ENCODE assay signal across 29 cellular contexts in the genomic region with DNA sequence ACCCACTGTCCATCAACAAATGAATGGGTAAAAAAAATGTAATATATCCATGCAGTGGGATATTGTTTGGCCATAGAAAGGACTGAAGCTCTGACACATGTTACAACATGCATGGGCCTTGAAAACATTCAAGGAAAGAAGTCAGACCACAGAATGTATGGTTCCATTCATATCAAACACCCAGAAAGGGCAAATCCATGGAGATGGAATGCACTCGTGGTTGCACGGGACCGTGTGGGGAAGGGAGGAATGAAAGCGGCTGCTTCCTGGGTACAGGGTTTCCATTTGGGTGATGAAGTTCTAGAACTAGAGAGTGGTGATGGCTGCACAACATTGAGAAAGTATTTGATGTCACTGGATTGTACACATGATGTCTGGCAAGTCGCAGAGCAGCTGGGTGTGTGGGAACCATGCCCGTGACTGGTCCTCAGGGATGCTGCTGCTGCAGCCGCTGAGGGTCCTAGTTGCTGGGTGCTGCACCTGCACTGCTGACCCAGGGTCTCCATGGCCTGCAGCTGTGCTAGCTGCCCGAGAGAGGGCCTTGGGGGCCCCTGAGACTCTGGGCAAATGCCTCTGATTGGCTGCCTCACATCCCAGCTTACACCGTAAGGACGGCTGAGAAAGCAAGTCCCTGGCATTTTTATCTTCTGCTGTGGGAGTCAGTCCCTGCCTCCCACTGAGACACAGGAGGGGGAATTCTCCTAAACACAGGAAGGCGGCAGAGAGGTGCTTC.
A peak's percentile ranks its signal among the peaks of the same experiment; 100 is the strongest.
DNase-seq lines count a peak whose midpoint lies in the region; ATAC-seq, FAIRE-seq and TF ChIP-seq lines count a peak whose summit lies in the region.
"Had no signal": no experiment of that assay in that cellular context is flagged by ENCODE, and none has a peak within 500 bp of the region (broad histone marks: within the 10 kb centered on the region; RNA-seq: fewer than 3 reads in every experiment).

No MANE protein-coding gene starts in this region.

- no peaks in the 10 kb centered on the region for H3K9me3 ChIP-seq in CD8-positive, alpha-beta T cell (ENCODE audit: low read length)
- H3K9me3 ChIP-seq in K562 (replicated peaks; ENCODE audit: control insufficient read depth, insufficient read depth, low read depth, low read length): no peaks in the 10 kb centered on the region
- H3K9me3 ChIP-seq: mucosa of descending colon, prostate gland, suprapubic skin, vagina had no signal

- BruUV-seq in K562 (replicated peaks; lab: Mats Ljungman, UMichigan): no TSS peak

- no peaks in the 10 kb centered on the region for H3K9me1 ChIP-seq in K562 (ENCODE audit: control insufficient read depth, insufficient read depth, low read length)

- no peak for TF ChIP-seq RAD21 in K562 (CRISPR knock-in tag; conservative IDR thresholded peaks at IDR 0.05 in 1 of 2, IDR thresholded peaks at IDR 0.05 in 1 of 2)

- no peak for TF ChIP-seq CTCF in CD8-positive, alpha-beta T cell (IDR thresholded peaks at IDR 0.05)
- TF ChIP-seq CTCF in K562 (IDR thresholded peaks at IDR 0.05 in 2 of 3, conservative IDR thresholded peaks at IDR 0.05 in 1 of 3; ENCODE audit: insufficient read depth in 2 of 3, low read depth in 1 of 3, low read length in 3 of 3): no peak

- H3K27me3 ChIP-seq in CD8-positive, alpha-beta T cell (ENCODE audit: insufficient read depth, low read length): no peaks in the 10 kb centered on the region
- peaks cover 46 to 63% of the 10 kb centered on the region in 2 experiments for H3K27me3 ChIP-seq in K562 (ENCODE audit: control insufficient read depth in 2 of 2, insufficient read depth in 2 of 2, low read length in 2 of 2)
- H3K27me3 ChIP-seq: hepatocyte, suprapubic skin, vagina had no signal

- no peak overlapping the region for H3K27ac ChIP-seq in CD8-positive, alpha-beta T cell (ENCODE audit: low read depth, low read length)
- no peak overlapping the region for H3K27ac ChIP-seq in K562 (ENCODE audit: extremely low read depth, low read depth, low read length)
- H3K27ac ChIP-seq: hepatocyte, prostate gland, skin epidermis, suprapubic skin, vagina, VCaP had no signal

- H3K9me3 Mint-ChIP-seq in CD8-positive, alpha-beta T cell: no peaks in the 10 kb centered on the region
- H3K9me3 Mint-ChIP-seq: activated naive CD8-positive, alpha-beta T cell treated with anti-CD3 and anti-CD28 coated beads, Interleukin-2, amount 50 U/mL, for 24 hours; CD4-positive, alpha-beta T cell; T-helper 2 cell treated with Interferon-gamma antibody and Interleukin-4, amounts not matched to agents 5 μg/mL and 100 μg/mL, for 36 hours had no signal

- ATAC-seq in CD8-positive, alpha-beta T cell: no peak
- ATAC-seq in K562 (peak; percentile 27; the same call in 2 of the 3 replicates), sciatic nerve (no peak)
- ATAC-seq: activated naive CD8-positive, alpha-beta T cell treated with anti-CD3 and anti-CD28 coated beads, Interleukin-2, amount 50 U/mL, for 24 hours; mucosa of descending colon; SK-N-SH treated with all-trans-retinoic acid at 6 μM for 48 hours; stimulated activated memory B cell treated with anti-CD40 and anti-IgM and Interleukin-4, amounts not matched to agents 10 μg/mL and 1 μg/mL and 100 μg/mL, for 72 hours had no signal

- H3K4me1 Mint-ChIP-seq in CD8-positive, alpha-beta T cell (ENCODE audit: low read depth): peaks cover 22% of the 10 kb centered on the region

- no peak for TF ChIP-seq EP300 in K562 (IDR thresholded peaks at IDR 0.05; ENCODE audit: low read length)

- no peak for DNase-seq in CD8-positive, alpha-beta T cell
- DNase-seq in LHCN-M2 (ENCODE audit: low read depth): peak; percentile 5
- no peak for DNase-seq in K562 (ENCODE audit: extremely low read depth in 1 of 4, low spot score in 3 of 4)
- DNase-seq in islet precursor cell: peak; percentile 37
- no peak for DNase-seq in sciatic nerve (ENCODE audit: low spot score)
- DNase-seq in ACHN: no peak
- DNase-seq in KG1 (lab: John Stamatoyannopoulos, UW): no peak
- no peak for DNase-seq in COR-L47 (lab: John Stamatoyannopoulos, UW)
- DNase-seq: activated CD4-positive, alpha-beta T cell treated with anti-CD3 and anti-CD28 coated beads, Interleukin-2, amount 50 U/mL, for 1 hour; activated CD8-positive, alpha-beta memory T cell treated with anti-CD3 and anti-CD28 coated beads, Interleukin-2, amount 50 U/mL, for 4 hours; activated naive CD8-positive, alpha-beta T cell treated with anti-CD3 and anti-CD28 coated beads, Interleukin-2, amount 50 U/mL, for 24 hours; CD4-positive, alpha-beta T cell; cortex of kidney; immature natural killer cell; mucosa of descending colon; NCI-H1436; NCI-H524 had no signal

- no peak overlapping the region for H3K9ac ChIP-seq in K562 (ENCODE audit: insufficient read depth in 1 of 2, low read depth in 2 of 2, low read length in 2 of 2)

- H3K27me3 Mint-ChIP-seq in CD8-positive, alpha-beta T cell (ENCODE audit: low read depth): no peaks in the 10 kb centered on the region
- H3K27me3 Mint-ChIP-seq: activated naive CD8-positive, alpha-beta T cell treated with anti-CD3 and anti-CD28 coated beads, Interleukin-2, amount 50 U/mL, for 24 hours; CD4-positive, alpha-beta T cell; stimulated activated memory B cell treated with anti-CD40 and anti-IgM and Interleukin-4, amounts not matched to agents 10 μg/mL and 1 μg/mL and 100 μg/mL, for 72 hours had no signal

- 0 out of 2 replicates have a peak, but pooled peaks cover 4% of the 10 kb centered on the region for H4K20me1 ChIP-seq in K562 (replicated peaks; ENCODE audit: control insufficient read depth, insufficient read depth, low read length)

- intact Hi-C loops in CD8-positive, alpha-beta T cell (cut with DNase I, micrococcal nuclease): no loop called here
- intact Hi-C loops in K562 (cut with micrococcal nuclease): no loop called here
- intact Hi-C loops in sciatic nerve (cut with DNase I): no loop called here

- H3K79me2 ChIP-seq in K562 (ENCODE audit: control insufficient read depth, insufficient read depth, low read length): no peaks in the 10 kb centered on the region
- H3K79me2 ChIP-seq: hepatocyte had no signal

- no peak overlapping the region for H2AFZ ChIP-seq in K562 (ENCODE audit: low read depth, low read length)
- H2AFZ ChIP-seq: hepatocyte had no signal

- CTCF ChIA-PET in CD8-positive, alpha-beta T cell (lab: Charles Lee): interaction anchor here (1.8 kb wide), 1 partner anchor 10 kb away, joined by 5 read pairs; no protein-coding TSS in a partner anchor
- CTCF ChIA-PET in K562 (lab: Yijun Ruan, JAX; ENCODE audit: low intra/inter-chr PET ratio): no interaction called here

- peaks cover 11% of the 10 kb centered on the region for H3K4me1 ChIP-seq in CD8-positive, alpha-beta T cell (ENCODE audit: insufficient read depth, low read length)
- H3K4me1 ChIP-seq in K562 (replicated peaks in 1 of 2; ENCODE audit: control insufficient read depth in 2 of 2, insufficient read depth in 2 of 2, low read length in 2 of 2): no peaks in the 10 kb centered on the region; a peak in 1 of 5 replicates
- H3K4me1 ChIP-seq: prostate gland, vagina had no signal

- in situ Hi-C loops in K562 (cut with MboI): no loop called here
- in situ Hi-C loops in ACHN (cut with HindIII; ENCODE audit: low pct_ligation_motif_present, low pct_unique_long_range_greater_than_20kb, low sequenced_read_pairs): no loop called here

- no peaks in the 10 kb centered on the region for H3K36me3 ChIP-seq in CD8-positive, alpha-beta T cell (ENCODE audit: insufficient read depth, low read length)
- no peaks in the 10 kb centered on the region for H3K36me3 ChIP-seq in K562 (ENCODE audit: control insufficient read depth, insufficient read depth, low read length)
- H3K36me3 ChIP-seq: prostate gland, suprapubic skin, vagina had no signal

- H3K27ac Mint-ChIP-seq in CD8-positive, alpha-beta T cell: no peak overlapping the region
- H3K27ac Mint-ChIP-seq: activated naive CD8-positive, alpha-beta T cell treated with anti-CD3 and anti-CD28 coated beads, Interleukin-2, amount 50 U/mL, for 24 hours; CD4-positive, alpha-beta T cell; stimulated activated memory B cell treated with anti-CD40 and anti-IgM and Interleukin-4, amounts not matched to agents 10 μg/mL and 1 μg/mL and 100 μg/mL, for 72 hours; T-helper 2 cell treated with Interferon-gamma antibody and Interleukin-4, amounts not matched to agents 5 μg/mL and 100 μg/mL, for 36 hours had no signal

- WGBS in K562 (ENCODE audit: insufficient coverage, low coverage, missing lambda C conversion rate): 6% methylated on average over 11 of the region's 11 CpGs

- POLR2A ChIA-PET in CD8-positive, alpha-beta T cell (lab: Charles Lee): no interaction called here
- POLR2A ChIA-PET in K562 (lab: Yijun Ruan, JAX): no interaction called here

- no peak for FAIRE-seq in K562 (lab: Jason Lieb, UNC)
- FAIRE-seq: HTR-8/SVneo had no signal

- TF ChIP-seq POLR2A in K562 (conservative IDR thresholded peaks at IDR 0.05): no peak

- no peaks in the 10 kb centered on the region for H3K36me3 Mint-ChIP-seq in CD8-positive, alpha-beta T cell

- no peak overlapping the region for H3K4me2 ChIP-seq in K562 (ENCODE audit: insufficient read depth, low read length)
- H3K4me2 ChIP-seq: hepatocyte had no signal

- H3K4me3 ChIP-seq in CD8-positive, alpha-beta T cell (ENCODE audit: low read depth, low read length): no peak overlapping the region
- H3K4me3 ChIP-seq in K562: no peak overlapping the region
- H3K4me3 ChIP-seq: GM12878, hepatocyte, mucosa of descending colon, prostate gland, skin epidermis, suprapubic skin, vagina had no signal

- peak overlapping the region; percentile 5 for H3K4me3 Mint-ChIP-seq in CD8-positive, alpha-beta T cell
- H3K4me3 Mint-ChIP-seq: activated naive CD8-positive, alpha-beta T cell treated with anti-CD3 and anti-CD28 coated beads, Interleukin-2, amount 50 U/mL, for 24 hours; CD4-positive, alpha-beta T cell; neural crest cell; stimulated activated memory B cell treated with anti-CD40 and anti-IgM and Interleukin-4, amounts not matched to agents 10 μg/mL and 1 μg/mL and 100 μg/mL, for 72 hours; T-helper 2 cell treated with Interferon-gamma antibody and Interleukin-4, amounts not matched to agents 5 μg/mL and 100 μg/mL, for 36 hours had no signal

TF ChIP-seq in K562, 482 proteins besides CTCF, POLR2A, EP300 and RAD21 (continues in another document):
- peak; percentile 36 for TF ChIP-seq NFYB (IDR thresholded peaks at IDR 0.05; ENCODE audit: extremely low read depth, insufficient read length)

Comparison
In these comparisons a context has a peak if more than half of its experiments do, and no peak if none do; other contexts are left out.
1. DNase-seq: peak in LHCN-M2 (single experiment) and islet precursor cell (single experiment); none in CD8-positive, alpha-beta T cell (0 of 7), K562 (0 of 4), sciatic nerve (single experiment), ACHN (single experiment), KG1 (single experiment) and COR-L47 (single experiment).